ENCODE assay signal across 12 cellular contexts in the genomic region with DNA sequence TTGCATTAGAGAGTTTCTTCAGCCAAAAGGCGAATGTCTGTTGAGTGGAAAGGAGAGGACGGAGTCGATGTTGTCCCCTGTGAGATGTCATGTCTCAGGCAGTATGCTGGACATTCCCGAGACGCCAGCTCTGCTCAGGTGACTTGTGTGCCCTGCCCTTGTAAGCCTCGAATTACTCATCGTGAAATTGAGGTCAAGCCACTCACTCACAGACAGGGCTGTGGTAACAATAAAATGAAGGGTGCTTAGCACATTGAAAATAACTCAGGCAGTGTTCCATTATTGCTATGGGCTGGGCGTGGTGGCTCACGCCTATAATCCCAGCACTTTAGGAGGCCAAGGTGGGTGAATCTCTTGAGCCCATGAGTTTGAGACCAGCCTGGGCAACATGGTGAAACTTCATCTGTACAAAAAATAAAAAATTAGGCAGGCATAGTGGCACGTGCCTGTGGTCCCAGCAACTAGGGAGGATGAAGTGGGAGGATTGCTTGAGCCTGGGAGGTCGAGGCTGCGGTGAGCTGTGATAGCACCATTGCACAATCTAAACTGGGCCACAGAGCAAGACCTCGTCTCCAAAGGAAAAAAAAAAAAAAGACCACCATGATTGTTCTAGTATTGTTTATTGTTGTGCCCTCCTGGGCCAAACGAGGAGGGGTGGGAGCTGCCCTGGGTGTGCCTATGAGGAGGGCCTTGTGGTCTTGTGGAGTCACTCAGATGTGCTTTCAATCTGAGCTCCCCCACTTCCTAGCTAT.
DNase-seq lines count a peak whose midpoint lies in the region; TF ChIP-seq lines count a peak whose summit lies in the region.
"Had no signal": no experiment of that assay in that cellular context is flagged by ENCODE, and none has a peak within 500 bp of the region (broad histone marks: within the 10 kb centered on the region; RNA-seq: fewer than 3 reads in every experiment).

No MANE protein-coding gene starts in this region.

- no peak overlapping the region for H2AFZ ChIP-seq in smooth muscle cell (ENCODE audit: low read depth)

- H3K79me2 ChIP-seq in smooth muscle cell (ENCODE audit: low read depth) = no peaks in the 10 kb centered on the region

- H3K27ac ChIP-seq in breast epithelium = peak overlapping the region; percentile 68 to 69
- H3K27ac ChIP-seq in smooth muscle cell (ENCODE audit: low read depth) = peak overlapping the region; percentile 66

- H3K4me1 Mint-ChIP-seq in activated naive CD8-positive, alpha-beta T cell treated with anti-CD3 and anti-CD28 coated beads for 36 hours = no peaks in the 10 kb centered on the region

- 64% methylated on average over 14 of the region's 14 CpGs for WGBS in smooth muscle cell (ENCODE audit: low lambda C conversion rate)

- TF ChIP-seq CTCF in breast epithelium (IDR thresholded peaks at IDR 0.05) (no peak), smooth muscle cell (IDR thresholded peaks at IDR 0.05; ENCODE audit: borderline replicate concordance, insufficient read depth, poor library complexity, severe bottlenecking) (no peak)

- no peaks in the 10 kb centered on the region for H3K27me3 Mint-ChIP-seq in activated naive CD8-positive, alpha-beta T cell treated with anti-CD3 and anti-CD28 coated beads for 36 hours

- H3K9me3 ChIP-seq in breast epithelium (no peaks in the 10 kb centered on the region), smooth muscle cell (replicated peaks; ENCODE audit: low read depth) (no peaks in the 10 kb centered on the region)

- no peaks in the 10 kb centered on the region for H4K20me1 ChIP-seq in smooth muscle cell (ENCODE audit: low read depth)

- no peaks in the 10 kb centered on the region for H3K9me3 Mint-ChIP-seq in activated naive CD8-positive, alpha-beta T cell treated with anti-CD3 and anti-CD28 coated beads for 36 hours
- H3K9me3 Mint-ChIP-seq: T-cell had no signal

- no peak overlapping the region for H3K4me3 Mint-ChIP-seq in activated naive CD8-positive, alpha-beta T cell treated with anti-CD3 and anti-CD28 coated beads for 36 hours
- H3K4me3 Mint-ChIP-seq: T-cell had no signal

- intact Hi-C loops in breast epithelium (cut with DNase I; ENCODE audit: low total_unique reads) = no loop called here

- H3K27me3 ChIP-seq in breast epithelium (no peaks in the 10 kb centered on the region), smooth muscle cell (ENCODE audit: low read depth) (no peaks in the 10 kb centered on the region)

- no peak overlapping the region for H3K9ac ChIP-seq in smooth muscle cell (ENCODE audit: low read depth)

- no peak overlapping the region for H3K27ac Mint-ChIP-seq in activated naive CD8-positive, alpha-beta T cell treated with anti-CD3 and anti-CD28 coated beads for 36 hours
- H3K27ac Mint-ChIP-seq: T-cell had no signal

- no peak overlapping the region for H3K4me3 ChIP-seq in breast epithelium
- no peak overlapping the region for H3K4me3 ChIP-seq in smooth muscle cell

- H3K4me2 ChIP-seq in smooth muscle cell = no peak overlapping the region

- no peaks in the 10 kb centered on the region for H3K4me1 ChIP-seq in breast epithelium
- peaks cover 2% of the 10 kb centered on the region for H3K4me1 ChIP-seq in smooth muscle cell (ENCODE audit: low read depth)

- DNase-seq in HCEC 1CT (peak; percentile 52), breast epithelium (ENCODE audit: low spot score in 2 of 2) (no peak), islet precursor cell (peak; percentile 91), smooth muscle cell (lab: John Stamatoyannopoulos, UW; ENCODE audit: unreplicated experiment) (no peak), NCI-H748 treated with DMSO at 0.1 percent for 48 hours (lab: John Stamatoyannopoulos, UW) (no peak), iPS-NIHi11 (ENCODE audit: low spot score) (no peak), NCI-H226 (no peak)
- no peak for DNase-seq in activated naive CD8-positive, alpha-beta T cell treated with anti-CD3 and anti-CD28 coated beads for 36 hours
- DNase-seq: activated T-cell treated with anti-CD3 and anti-CD28 coated beads for 4 hours, DND-41, NCI-H2081, T-cell had no signal

- H3F3A ChIP-seq in smooth muscle cell (ENCODE audit: low read depth) = peaks cover 3% of the 10 kb centered on the region

- no peaks in the 10 kb centered on the region for H3K36me3 ChIP-seq in breast epithelium
- H3K36me3 ChIP-seq in smooth muscle cell (ENCODE audit: low read depth) = no peaks in the 10 kb centered on the region

- no peak for TF ChIP-seq POLR2A in breast epithelium (IDR thresholded peaks at IDR 0.05)

- no peaks in the 10 kb centered on the region for H3K36me3 Mint-ChIP-seq in activated naive CD8-positive, alpha-beta T cell treated with anti-CD3 and anti-CD28 coated beads for 36 hours
- H3K36me3 Mint-ChIP-seq: T-cell had no signal

Comparison
In these comparisons a context has a peak if more than half of its experiments do, and no peak if none do; other contexts are left out.
1. DNase-seq: peak in HCEC 1CT (single experiment) and islet precursor cell (single experiment); none in breast epithelium (0 of 2), smooth muscle cell (single experiment), NCI-H748 treated with DMSO at 0.1 percent for 48 hours (single experiment), iPS-NIHi11 (single experiment), NCI-H226 (single experiment) and activated naive CD8-positive, alpha-beta T cell treated with anti-CD3 and anti-CD28 coated beads for 36 hours (single experiment).